Comparison of ENCODE assay signal across 1 cellular context in the genomic region with DNA sequence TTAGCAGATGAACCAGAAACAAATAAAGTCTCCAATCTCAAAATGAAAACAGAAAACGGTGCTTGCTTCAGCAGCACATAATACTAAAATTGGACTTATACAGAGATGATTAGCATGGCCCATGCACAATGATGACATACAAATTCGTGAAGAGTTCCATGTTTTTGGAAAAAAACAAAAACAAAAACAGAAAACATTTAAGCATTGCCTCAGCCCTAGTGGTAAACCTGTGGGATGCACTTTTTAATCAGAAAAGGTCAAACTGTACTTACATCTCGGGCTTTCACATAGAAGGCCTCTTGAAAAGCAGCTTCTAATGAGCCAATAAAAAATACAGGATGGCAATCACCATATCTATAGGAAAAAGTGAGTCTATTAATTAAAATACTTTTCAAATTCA.
TF ChIP-seq lines count a peak whose summit lies in the region.

No MANE protein-coding gene starts in this region.

TF ChIP-seq in GM23338, 12 proteins besides CTCF, POLR2A, EP300 and RAD21 (continued from another document):
- TF ChIP-seq, protein P1, sequence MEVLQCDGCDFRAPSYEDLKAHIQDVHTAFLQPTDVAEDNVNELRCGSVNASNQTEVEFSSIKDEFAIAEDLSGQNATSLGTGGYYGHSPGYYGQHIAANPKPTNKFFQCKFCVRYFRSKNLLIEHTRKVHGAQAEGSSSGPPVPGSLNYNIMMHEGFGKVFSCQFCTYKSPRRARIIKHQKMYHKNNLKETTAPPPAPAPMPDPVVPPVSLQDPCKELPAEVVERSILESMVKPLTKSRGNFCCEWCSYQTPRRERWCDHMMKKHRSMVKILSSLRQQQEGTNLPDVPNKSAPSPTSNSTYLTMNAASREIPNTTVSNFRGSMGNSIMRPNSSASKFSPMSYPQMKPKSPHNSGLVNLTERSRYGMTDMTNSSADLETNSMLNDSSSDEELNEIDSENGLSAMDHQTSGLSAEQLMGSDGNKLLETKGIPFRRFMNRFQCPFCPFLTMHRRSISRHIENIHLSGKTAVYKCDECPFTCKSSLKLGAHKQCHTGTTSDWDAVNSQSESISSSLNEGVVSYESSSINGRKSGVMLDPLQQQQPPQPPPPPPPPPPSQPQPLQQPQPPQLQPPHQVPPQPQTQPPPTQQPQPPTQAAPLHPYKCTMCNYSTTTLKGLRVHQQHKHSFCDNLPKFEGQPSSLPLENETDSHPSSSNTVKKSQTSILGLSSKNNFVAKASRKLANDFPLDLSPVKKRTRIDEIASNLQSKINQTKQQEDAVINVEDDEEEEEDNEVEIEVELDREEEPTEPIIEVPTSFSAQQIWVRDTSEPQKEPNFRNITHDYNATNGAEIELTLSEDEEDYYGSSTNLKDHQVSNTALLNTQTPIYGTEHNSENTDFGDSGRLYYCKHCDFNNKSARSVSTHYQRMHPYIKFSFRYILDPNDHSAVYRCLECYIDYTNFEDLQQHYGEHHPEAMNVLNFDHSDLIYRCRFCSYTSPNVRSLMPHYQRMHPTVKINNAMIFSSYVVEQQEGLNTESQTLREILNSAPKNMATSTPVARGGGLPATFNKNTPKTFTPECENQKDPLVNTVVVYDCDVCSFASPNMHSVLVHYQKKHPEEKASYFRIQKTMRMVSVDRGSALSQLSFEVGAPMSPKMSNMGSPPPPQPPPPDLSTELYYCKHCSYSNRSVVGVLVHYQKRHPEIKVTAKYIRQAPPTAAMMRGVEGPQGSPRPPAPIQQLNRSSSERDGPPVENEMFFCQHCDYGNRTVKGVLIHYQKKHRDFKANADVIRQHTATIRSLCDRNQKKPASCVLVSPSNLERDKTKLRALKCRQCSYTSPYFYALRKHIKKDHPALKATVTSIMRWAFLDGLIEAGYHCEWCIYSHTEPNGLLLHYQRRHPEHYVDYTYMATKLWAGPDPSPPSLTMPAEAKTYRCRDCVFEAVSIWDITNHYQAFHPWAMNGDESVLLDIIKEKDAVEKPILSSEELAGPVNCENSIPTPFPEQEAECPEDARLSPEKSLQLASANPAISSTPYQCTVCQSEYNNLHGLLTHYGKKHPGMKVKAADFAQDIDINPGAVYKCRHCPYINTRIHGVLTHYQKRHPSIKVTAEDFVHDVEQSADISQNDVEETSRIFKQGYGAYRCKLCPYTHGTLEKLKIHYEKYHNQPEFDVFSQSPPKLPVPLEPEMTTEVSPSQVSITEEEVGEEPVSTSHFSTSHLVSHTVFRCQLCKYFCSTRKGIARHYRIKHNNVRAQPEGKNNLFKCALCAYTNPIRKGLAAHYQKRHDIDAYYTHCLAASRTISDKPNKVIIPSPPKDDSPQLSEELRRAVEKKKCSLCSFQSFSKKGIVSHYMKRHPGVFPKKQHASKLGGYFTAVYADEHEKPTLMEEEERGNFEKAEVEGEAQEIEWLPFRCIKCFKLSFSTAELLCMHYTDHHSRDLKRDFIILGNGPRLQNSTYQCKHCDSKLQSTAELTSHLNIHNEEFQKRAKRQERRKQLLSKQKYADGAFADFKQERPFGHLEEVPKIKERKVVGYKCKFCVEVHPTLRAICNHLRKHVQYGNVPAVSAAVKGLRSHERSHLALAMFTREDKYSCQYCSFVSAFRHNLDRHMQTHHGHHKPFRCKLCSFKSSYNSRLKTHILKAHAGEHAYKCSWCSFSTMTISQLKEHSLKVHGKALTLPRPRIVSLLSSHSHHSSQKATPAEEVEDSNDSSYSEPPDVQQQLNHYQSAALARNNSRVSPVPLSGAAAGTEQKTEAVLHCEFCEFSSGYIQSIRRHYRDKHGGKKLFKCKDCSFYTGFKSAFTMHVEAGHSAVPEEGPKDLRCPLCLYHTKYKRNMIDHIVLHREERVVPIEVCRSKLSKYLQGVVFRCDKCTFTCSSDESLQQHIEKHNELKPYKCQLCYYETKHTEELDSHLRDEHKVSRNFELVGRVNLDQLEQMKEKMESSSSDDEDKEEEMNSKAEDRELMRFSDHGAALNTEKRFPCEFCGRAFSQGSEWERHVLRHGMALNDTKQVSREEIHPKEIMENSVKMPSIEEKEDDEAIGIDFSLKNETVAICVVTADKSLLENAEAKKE (CRISPR knock-in tag; IDR thresholded peaks at IDR 0.05) = no peak
- no peak for TF ChIP-seq STAT1 (IDR thresholded peaks at IDR 0.05; ENCODE audit: unreplicated experiment)
- TF ChIP-seq, protein P2, sequence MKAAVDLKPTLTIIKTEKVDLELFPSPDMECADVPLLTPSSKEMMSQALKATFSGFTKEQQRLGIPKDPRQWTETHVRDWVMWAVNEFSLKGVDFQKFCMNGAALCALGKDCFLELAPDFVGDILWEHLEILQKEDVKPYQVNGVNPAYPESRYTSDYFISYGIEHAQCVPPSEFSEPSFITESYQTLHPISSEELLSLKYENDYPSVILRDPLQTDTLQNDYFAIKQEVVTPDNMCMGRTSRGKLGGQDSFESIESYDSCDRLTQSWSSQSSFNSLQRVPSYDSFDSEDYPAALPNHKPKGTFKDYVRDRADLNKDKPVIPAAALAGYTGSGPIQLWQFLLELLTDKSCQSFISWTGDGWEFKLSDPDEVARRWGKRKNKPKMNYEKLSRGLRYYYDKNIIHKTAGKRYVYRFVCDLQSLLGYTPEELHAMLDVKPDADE (IDR thresholded peaks at IDR 0.05) = no peak
- no peak for TF ChIP-seq REST (IDR thresholded peaks at IDR 0.05; ENCODE audit: unreplicated experiment)
